16 cellular contexts compared by ENCODE assay signal in genomic region chr7:137579913-137580640, GRCh38.
A peak's percentile ranks its signal among the peaks of the same experiment; 100 is the strongest.
DNase-seq lines count a peak whose midpoint lies in the region; TF ChIP-seq lines count a peak whose summit lies in the region.
"Had no signal": no experiment of that assay in that cellular context is flagged by ENCODE, and none has a peak within 500 bp of the region (broad histone marks: within the 10 kb centered on the region; RNA-seq: fewer than 3 reads in every experiment).

No MANE protein-coding gene starts in this region.

- H3K4me1 ChIP-seq in SJCRH30: peaks cover 9% of the 10 kb centered on the region
- H3K4me1 ChIP-seq in osteoblast (ENCODE audit: insufficient read depth, low read length): peaks cover 22% of the 10 kb centered on the region
- H3K4me1 ChIP-seq: Peyer's patch, psoas muscle, transverse colon had no signal

- DNase-seq in Daoy (ENCODE audit: low read depth) (peak; percentile 63), SJCRH30 (peak in 1 of 2 experiments; percentile 33), epithelial cell of proximal tubule (ENCODE audit: low read depth) (peak; percentile 29), osteoblast (ENCODE audit: insufficient read length, low spot score, missing footprints) (peak; percentile 49), DMS79 treated with DMSO at 0.1 percent for 48 hours (lab: John Stamatoyannopoulos, UW) (no peak), NCI-H1436 treated with DMSO at 0.1 percent for 48 hours (lab: John Stamatoyannopoulos, UW) (no peak), G401 (ENCODE audit: low spot score) (no peak)
- DNase-seq in stimulated activated CD4-positive, alpha-beta T cell treated with anti-CD3 and anti-CD28 coated beads, Interleukin-12 subunit alpha, Interleukin-12 subunit beta, amount 100 ng/mL, for 4 hours: no peak
- DNase-seq: activated T-cell treated with anti-CD3 and anti-CD28 coated beads, Interleukin-2, amount 50 U/mL, for 72 hours; CD8-positive, alpha-beta memory T cell; heart right ventricle; Peyer's patch; psoas muscle; transverse colon had no signal

- H3K4me2 ChIP-seq in osteoblast (ENCODE audit: insufficient read depth, low read length): peak overlapping the region; percentile 19

- no peaks in the 10 kb centered on the region for H3K79me2 ChIP-seq in osteoblast (ENCODE audit: insufficient read depth, low read length)

- no peaks in the 10 kb centered on the region for H3K27me3 ChIP-seq in SJCRH30
- H3K27me3 ChIP-seq in osteoblast (ENCODE audit: insufficient read depth, low read length): no peaks in the 10 kb centered on the region
- H3K27me3 ChIP-seq: heart right ventricle, Peyer's patch, transverse colon had no signal

- H3K4me3 ChIP-seq in SJCRH30: no peak overlapping the region
- no peak overlapping the region for H3K4me3 ChIP-seq in epithelial cell of proximal tubule (ENCODE audit: low read depth, low read length)
- H3K4me3 ChIP-seq in osteoblast (ENCODE audit: insufficient read depth, low read length): no peak overlapping the region
- H3K4me3 ChIP-seq: heart right ventricle, lung, Peyer's patch, psoas muscle, transverse colon had no signal

- H2AFZ ChIP-seq in osteoblast (ENCODE audit: low read length): peak overlapping the region; percentile 53

- TF ChIP-seq CTCF in epithelial cell of proximal tubule (conservative IDR thresholded peaks at IDR 0.05; ENCODE audit: low read depth, low read length) (no peak), osteoblast (IDR thresholded peaks at IDR 0.05; ENCODE audit: extremely low read depth, low read depth, low read length) (no peak)

- H3K36me3 ChIP-seq in SJCRH30 (no peaks in the 10 kb centered on the region), osteoblast (ENCODE audit: insufficient read depth, low read length) (peaks cover 9% of the 10 kb centered on the region)
- H3K36me3 ChIP-seq: heart right ventricle, Peyer's patch, transverse colon had no signal

- in situ Hi-C loops in G401 (cut with HindIII; ENCODE audit: low sequenced_read_pairs): no loop called here

- H3K27ac ChIP-seq in SJCRH30 (peak overlapping the region; percentile 31; the same call in 1 of the 2 replicates), osteoblast (ENCODE audit: low read depth, low read length) (peak overlapping the region; percentile 90)
- H3K27ac ChIP-seq: Peyer's patch, psoas muscle, transverse colon, VCaP had no signal

- no peaks in the 10 kb centered on the region for H4K20me1 ChIP-seq in osteoblast (ENCODE audit: insufficient read depth, low read length)

- no peaks in the 10 kb centered on the region for H3K9me3 ChIP-seq in SJCRH30 (replicated peaks)
- no peaks in the 10 kb centered on the region for H3K9me3 ChIP-seq in osteoblast (ENCODE audit: low read depth, low read length)
- H3K9me3 ChIP-seq: heart right ventricle, Peyer's patch, psoas muscle, transverse colon had no signal

Comparison
In these comparisons a context has a peak if more than half of its experiments do, and no peak if none do; other contexts are left out.
1. DNase-seq: peak in Daoy (single experiment), epithelial cell of proximal tubule (single experiment) and osteoblast (single experiment); none in DMS79 treated with DMSO at 0.1 percent for 48 hours (single experiment), NCI-H1436 treated with DMSO at 0.1 percent for 48 hours (single experiment), stimulated activated CD4-positive, alpha-beta T cell treated with anti-CD3 and anti-CD28 coated beads, Interleukin-12 subunit alpha, Interleukin-12 subunit beta, amount 100 ng/mL, for 4 hours (single experiment) and G401 (single experiment).